In genomic region chr16:82452002-82452741, GRCh38 we compare ENCODE assay signal across 18 cellular contexts.
"Had no signal": no experiment of that assay in that cellular context is flagged by ENCODE, and none has a peak within 500 bp of the region (broad histone marks: within the 10 kb centered on the region; RNA-seq: fewer than 3 reads in every experiment).

No MANE protein-coding gene starts in this region.

- H3K4me1 ChIP-seq: gastrocnemius medialis, heart right ventricle, left ventricle myocardium inferior, vagina had no signal

- H3K27ac ChIP-seq: brain microvascular endothelial cell, gastrocnemius medialis, heart right ventricle, left ventricle myocardium inferior, tibial artery, vagina had no signal

- DNase-seq: activated CD4-positive, alpha-beta T cell treated with anti-CD3 and anti-CD28 coated beads, Interleukin-2, amount 10 ng/mL, durations not matched to agents 7 days and 5 days; activated CD8-positive, alpha-beta memory T cell treated with anti-CD3 and anti-CD28 coated beads, Interleukin-2, amount 50 U/mL, for 48 hours; activated gamma-delta T cell treated with Interleukin-2 at 50 U/mL for 16 hours; activated naive CD8-positive, alpha-beta T cell treated with anti-CD3 and anti-CD28 coated beads, Interleukin-2, amount 10 ng/mL, durations not matched to agents 7 days and 5 days; activated T-cell treated with anti-CD3 and anti-CD28 coated beads, Interleukin-2, amount 50 U/mL, for 72 hours; brain microvascular endothelial cell; dermis blood vessel endothelial cell; endodermal cell; gastrocnemius medialis; heart right ventricle; left ventricle myocardium inferior; mesendoderm; nephron progenitor cell; stimulated activated CD4-positive, alpha-beta T cell treated with anti-CD3 and anti-CD28 coated beads, Interleukin-2, amount 100 ng/mL, for 24 hours; T-helper 9 cell; tibial artery had no signal

- ATAC-seq: activated T-cell treated with anti-CD3 and anti-CD28 coated beads, Interleukin-2, amount 50 U/mL, for 72 hours; gastrocnemius medialis; heart right ventricle; T-cell had no signal

- H3K4me1 Mint-ChIP-seq: activated CD4-positive, alpha-beta T cell treated with anti-CD3 and anti-CD28 coated beads, Interleukin-2, amount 10 ng/mL, durations not matched to agents 7 days and 5 days; nephron progenitor cell; T-cell had no signal

- H3K4me3 Mint-ChIP-seq: activated CD4-positive, alpha-beta T cell treated with anti-CD3 and anti-CD28 coated beads, Interleukin-2, amount 10 ng/mL, durations not matched to agents 7 days and 5 days; activated naive CD8-positive, alpha-beta T cell treated with anti-CD3 and anti-CD28 coated beads, Interleukin-2, amount 10 ng/mL, durations not matched to agents 7 days and 5 days; endodermal cell; nephron progenitor cell; T-cell had no signal

- H3K27me3 ChIP-seq: brain microvascular endothelial cell, gastrocnemius medialis, tibial artery, vagina had no signal

- H3K36me3 ChIP-seq: brain microvascular endothelial cell, gastrocnemius medialis, heart right ventricle, left ventricle myocardium inferior, tibial artery, vagina had no signal

- H3K4me3 ChIP-seq: gastrocnemius medialis, heart right ventricle, left ventricle myocardium inferior, tibial artery, vagina had no signal

- H3K9me3 Mint-ChIP-seq: activated CD4-positive, alpha-beta T cell treated with anti-CD3 and anti-CD28 coated beads, Interleukin-2, amount 10 ng/mL, durations not matched to agents 7 days and 5 days; endodermal cell; nephron progenitor cell had no signal

- H3K9me3 ChIP-seq: gastrocnemius medialis, heart right ventricle, left ventricle myocardium inferior, tibial artery, vagina had no signal

- H3K27ac Mint-ChIP-seq: activated CD4-positive, alpha-beta T cell treated with anti-CD3 and anti-CD28 coated beads, Interleukin-2, amount 10 ng/mL, durations not matched to agents 7 days and 5 days; activated naive CD8-positive, alpha-beta T cell treated with anti-CD3 and anti-CD28 coated beads, Interleukin-2, amount 10 ng/mL, durations not matched to agents 7 days and 5 days; activated T-cell treated with anti-CD3 and anti-CD28 coated beads, Interleukin-2, amount 50 U/mL, for 72 hours; endodermal cell; nephron progenitor cell had no signal

- H3K36me3 Mint-ChIP-seq: activated naive CD8-positive, alpha-beta T cell treated with anti-CD3 and anti-CD28 coated beads, Interleukin-2, amount 10 ng/mL, durations not matched to agents 7 days and 5 days; T-cell had no signal
